Comparison of ENCODE assay signal across 13 cellular contexts in genomic region chr5:140833993-140834392, GRCh38. TPM values are rescaled to one million over a fixed set of nuclear protein-coding genes. Genes with fewer than 3 reads are reported as not detected.
DNase-seq lines count a peak whose midpoint lies in the region; ATAC-seq and TF ChIP-seq lines count a peak whose summit lies in the region.
"Had no signal": no experiment of that assay in that cellular context is flagged by ENCODE, and none has a peak within 500 bp of the region (broad histone marks: within the 10 kb centered on the region; RNA-seq: fewer than 3 reads in every experiment).

A gene with protein sequence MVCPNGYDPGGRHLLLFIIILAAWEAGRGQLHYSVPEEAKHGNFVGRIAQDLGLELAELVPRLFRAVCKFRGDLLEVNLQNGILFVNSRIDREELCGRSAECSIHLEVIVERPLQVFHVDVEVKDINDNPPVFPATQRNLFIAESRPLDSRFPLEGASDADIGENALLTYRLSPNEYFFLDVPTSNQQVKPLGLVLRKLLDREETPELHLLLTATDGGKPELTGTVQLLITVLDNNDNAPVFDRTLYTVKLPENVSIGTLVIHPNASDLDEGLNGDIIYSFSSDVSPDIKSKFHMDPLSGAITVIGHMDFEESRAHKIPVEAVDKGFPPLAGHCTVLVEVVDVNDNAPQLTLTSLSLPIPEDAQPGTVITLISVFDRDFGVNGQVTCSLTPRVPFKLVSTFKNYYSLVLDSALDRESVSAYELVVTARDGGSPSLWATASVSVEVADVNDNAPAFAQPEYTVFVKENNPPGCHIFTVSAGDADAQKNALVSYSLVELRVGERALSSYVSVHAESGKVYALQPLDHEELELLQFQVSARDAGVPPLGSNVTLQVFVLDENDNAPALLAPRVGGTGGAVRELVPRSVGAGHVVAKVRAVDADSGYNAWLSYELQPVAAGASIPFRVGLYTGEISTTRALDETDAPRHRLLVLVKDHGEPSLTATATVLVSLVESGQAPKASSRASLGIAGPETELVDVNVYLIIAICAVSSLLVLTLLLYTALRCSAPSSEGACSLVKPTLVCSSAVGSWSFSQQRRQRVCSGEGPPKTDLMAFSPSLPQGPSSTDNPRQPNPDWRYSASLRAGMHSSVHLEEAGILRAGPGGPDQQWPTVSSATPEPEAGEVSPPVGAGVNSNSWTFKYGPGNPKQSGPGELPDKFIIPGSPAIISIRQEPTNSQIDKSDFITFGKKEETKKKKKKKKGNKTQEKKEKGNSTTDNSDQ (plus strand): TSS chr5:140834269. CDS start chr5:140834384, 115 bp downstream.

- H3K9me3 ChIP-seq in body of pancreas, result peaks cover 0 to 34% (median 0%) of the 10 kb centered on the region in 3 donors
- H3K9me3 ChIP-seq: Caco-2 had no signal

- intact Hi-C loops in body of pancreas (cut with DNase I), result no loop called here

- peak; percentile 27; the same call in 1 of the 2 replicates for TF ChIP-seq CTCF in LNCAP (IDR thresholded peaks at IDR 0.05)
- no peak for TF ChIP-seq CTCF in coronary artery (IDR thresholded peaks at IDR 0.05)
- peak in 3 of 7 experiments; percentile 5 to 19 (median 7) for TF ChIP-seq CTCF in body of pancreas (IDR thresholded peaks at IDR 0.05)

- peak; percentile 23 for DNase-seq in AG20443 (ENCODE audit: low spot score)
- no peak for DNase-seq in coronary artery (ENCODE audit: low spot score)
- DNase-seq in medulla oblongata (ENCODE audit: extremely low spot score), result peak; percentile 49
- DNase-seq in body of pancreas, result no peak
- no peak for DNase-seq in NAMALWA (ENCODE audit: low spot score)
- DNase-seq in activated gamma-delta T cell treated with Interleukin-2 at 50 U/mL for 16 hours, result no peak
- DNase-seq: activated T-cell treated with anti-CD3 and anti-CD28 coated beads, Interleukin-2, amount 50 U/mL, for 4 hours; Caco-2; naive B cell; NCI-H1092; stimulated activated naive CD8-positive, alpha-beta T cell treated with anti-CD3 and anti-CD28 coated beads, Interleukin-15, Interleukin-2, amounts not matched to agents 100 U/mL and 50 U/mL, for 24 hours had no signal

- H3K27ac ChIP-seq in coronary artery (no peak within 1 kb of the TSS), body of pancreas (no peak within 1 kb of the TSS)

- WGBS in body of pancreas, 2 donors, result 6 to 12% methylated on average over 8 of the region's 8 CpGs

- ATAC-seq in body of pancreas (no peak), GM21529 (IDR thresholded peaks at IDR 0.05; ENCODE audit: unreplicated experiment) (no peak)
- ATAC-seq: activated T-cell treated with anti-CD3 and anti-CD28 coated beads, Interleukin-2, amount 50 U/mL, for 4 hours; stimulated activated naive CD8-positive, alpha-beta T cell treated with anti-CD3 and anti-CD28 coated beads, Interleukin-15, Interleukin-2, amounts not matched to agents 100 U/mL and 50 U/mL, for 24 hours had no signal

- no peak for TF ChIP-seq POLR2A in body of pancreas (IDR thresholded peaks at IDR 0.05)

- H3K4me1 ChIP-seq in body of pancreas, result no peaks in the 10 kb centered on the region
- H3K4me1 ChIP-seq: Caco-2 had no signal

- no peaks in the 10 kb centered on the region for H3K36me3 ChIP-seq in body of pancreas (replicated peaks in 1 of 2; ENCODE audit: insufficient read depth in 1 of 2, low read depth in 2 of 2)

- peak within 1 kb of the TSS; percentile 38 for H3K4me3 ChIP-seq in coronary artery
- H3K4me3 ChIP-seq in body of pancreas, result no peak within 1 kb of the TSS

- H3K27me3 ChIP-seq in body of pancreas, result no peaks in the 10 kb centered on the region

RNA-seq across cellular contexts. Expression of the gene that starts here (rescaled TPM):
- 1 to 10 TPM; 1.3 to 3.3 TPM for total RNA-seq in body of pancreas
- total RNA-seq: activated T-cell treated with anti-CD3 and anti-CD28 coated beads, Interleukin-2, amount 50 U/mL, for 4 hours; Caco-2 had no signal

Comparison
In these comparisons a context has a peak if more than half of its experiments do, and no peak if none do; other contexts are left out.
1. DNase-seq: peak in AG20443 (single experiment) and medulla oblongata (single experiment); none in coronary artery (single experiment), body of pancreas (0 of 4), NAMALWA (single experiment) and activated gamma-delta T cell treated with Interleukin-2 at 50 U/mL for 16 hours (single experiment).